23 cellular contexts compared by ENCODE assay signal in genomic region chr1:24048205-24048869, GRCh38.
DNase-seq lines count a peak whose midpoint lies in the region; ATAC-seq and TF ChIP-seq lines count a peak whose summit lies in the region.
"Had no signal": no experiment of that assay in that cellular context is flagged by ENCODE, and none has a peak within 500 bp of the region (broad histone marks: within the 10 kb centered on the region; RNA-seq: fewer than 3 reads in every experiment).

No MANE protein-coding gene starts in this region.

- no peak overlapping the region for H3K4me2 ChIP-seq in IMR-90 (ENCODE audit: low read depth, low read length)
- H3K4me2 ChIP-seq: PC-9 had no signal

- H2AK9ac ChIP-seq in IMR-90 (replicated peaks; ENCODE audit: low read depth, low read length, poor library complexity): no peak overlapping the region

- H3K9me3 ChIP-seq in IMR-90 (ENCODE audit: control insufficient read depth, insufficient read depth, low read length): no peaks in the 10 kb centered on the region
- H3K9me3 ChIP-seq in right atrium auricular region: no peaks in the 10 kb centered on the region
- H3K9me3 ChIP-seq in gastrocnemius medialis: no peaks in the 10 kb centered on the region
- H3K9me3 ChIP-seq: esophagus squamous epithelium, thyroid gland had no signal

- no peak overlapping the region for H3K9ac ChIP-seq in IMR-90 (ENCODE audit: low read depth, low read length)

- no CpG with 5 or more reads among the region's 6 CpGs for WGBS in IMR-90 (ENCODE audit: extremely low coverage in 2 of 2, insufficient read length in 1 of 2), 2 experiments

- TF ChIP-seq CTCF in IMR-90 (conservative IDR thresholded peaks at IDR 0.05; ENCODE audit: low read depth, low read length) (no peak), astrocyte of the spinal cord (IDR thresholded peaks at IDR 0.05; ENCODE audit: low read depth, low read length) (no peak), right atrium auricular region (IDR thresholded peaks at IDR 0.05) (no peak), gastrocnemius medialis (IDR thresholded peaks at IDR 0.05 in 4 of 5, conservative IDR thresholded peaks at IDR 0.05 in 1 of 5) (no peak)

- no peak overlapping the region for H3K18ac ChIP-seq in IMR-90 (ENCODE audit: low read depth, low read length)

- no peak overlapping the region for H3K4ac ChIP-seq in IMR-90 (ENCODE audit: low read depth, low read length)

- H2BK120ac ChIP-seq in IMR-90 (ENCODE audit: low read depth, low read length): no peak overlapping the region

- H3K14ac ChIP-seq in IMR-90 (replicated peaks; ENCODE audit: low read depth, low read length): no peak overlapping the region

- dilution Hi-C loops in IMR-90 (cut with HindIII; ENCODE audit: low sequenced_read_pairs, unreplicated experiment): no loop called here

- TF ChIP-seq RAD21 in IMR-90 (IDR thresholded peaks at IDR 0.05; ENCODE audit: low read length): no peak

- H4K5ac ChIP-seq in IMR-90 (ENCODE audit: low read depth, low read length): no peak overlapping the region

- no peak overlapping the region for H4K91ac ChIP-seq in IMR-90 (ENCODE audit: insufficient read depth, low read depth, low read length)

- H3K4me3 ChIP-seq in IMR-90 (ENCODE audit: insufficient read depth, low read depth, low read length) (no peak overlapping the region), astrocyte of the spinal cord (ENCODE audit: low read depth, low read length) (no peak overlapping the region), right atrium auricular region (no peak overlapping the region), gastrocnemius medialis (no peak overlapping the region)
- H3K4me3 ChIP-seq: esophagus squamous epithelium, PC-9, thyroid gland had no signal

- H3K4me1 ChIP-seq in IMR-90 (ENCODE audit: control insufficient read depth, insufficient read depth, low read length) (peaks cover 5% of the 10 kb centered on the region), right atrium auricular region (peaks cover 0 to 14% of the 10 kb centered on the region in 2 donors), gastrocnemius medialis (peaks cover 0 to 13% of the 10 kb centered on the region in 2 donors)

- no peaks in the 10 kb centered on the region for H3K79me1 ChIP-seq in IMR-90 (ENCODE audit: low read depth in 1 of 2, low read length in 2 of 2)

- intact Hi-C loops in IMR-90 (cut with micrococcal nuclease) (no loop called here), gastrocnemius medialis (cut with DNase I; ENCODE audit: low total_unique reads) (no loop called here)

- no peak overlapping the region for H3K23ac ChIP-seq in IMR-90 (ENCODE audit: low read depth, low read length)

- ATAC-seq in IMR-90 (ENCODE audit: low read depth) (no peak), gastrocnemius medialis (no peak)

- CTCF ChIA-PET in IMR-90 (lab: Yijun Ruan, JAX): no interaction called here

- H2BK15ac ChIP-seq in IMR-90 (ENCODE audit: low read depth, low read length): 0 out of 3 replicates have a peak overlapping the region, but pooled peaks have one; percentile 21

- H3K27ac ChIP-seq in IMR-90 (ENCODE audit: insufficient read depth, low read length) (no peak overlapping the region), right atrium auricular region (no peak overlapping the region), gastrocnemius medialis (no peak overlapping the region)
- H3K27ac ChIP-seq: HL-60, PC-9, thyroid gland had no signal

- no peak overlapping the region for H2AK5ac ChIP-seq in IMR-90 (ENCODE audit: low read depth, low read length)

- H2BK5ac ChIP-seq in IMR-90 (ENCODE audit: low read depth, low read length, poor library complexity, severe bottlenecking): no peak overlapping the region

- TF ChIP-seq POLR2A in IMR-90 (IDR thresholded peaks at IDR 0.05; ENCODE audit: low read depth, low read length): no peak
- no peak for TF ChIP-seq POLR2A in gastrocnemius medialis (IDR thresholded peaks at IDR 0.05)

- peaks cover 20% of the 10 kb centered on the region for H4K20me1 ChIP-seq in IMR-90 (ENCODE audit: insufficient read depth, low read length)

- no peaks in the 10 kb centered on the region for H3K36me3 ChIP-seq in IMR-90 (ENCODE audit: control insufficient read depth, insufficient read depth, low read length)
- H3K36me3 ChIP-seq in right atrium auricular region: no peaks in the 10 kb centered on the region
- no peaks in the 10 kb centered on the region for H3K36me3 ChIP-seq in gastrocnemius medialis
- H3K36me3 ChIP-seq: esophagus squamous epithelium, thyroid gland had no signal

- BruUV-seq in IMR-90 (replicated peaks; lab: Mats Ljungman, UMichigan): no TSS peak

- in situ Hi-C loops in IMR-90 (cut with MboI; ENCODE audit: low sequenced_read_pairs): no loop called here
- in situ Hi-C loops in astrocyte of the spinal cord (cut with HindIII; ENCODE audit: low sequenced_read_pairs): no loop called here
- in situ Hi-C loops in gastrocnemius medialis (cut with MboI; ENCODE audit: low sequenced_read_pairs in 4 of 4): no loop called here

- no peak overlapping the region for H2AFZ ChIP-seq in IMR-90 (replicated peaks; ENCODE audit: low read length, poor library complexity)
- H2AFZ ChIP-seq: PC-9 had no signal

- H4K8ac ChIP-seq in IMR-90 (ENCODE audit: low read depth in 2 of 2, low read length in 2 of 2): no peak overlapping the region

- H3K9me1 ChIP-seq in IMR-90 (ENCODE audit: insufficient read depth, low read length): peaks cover 4% of the 10 kb centered on the region; the same call in 1 of the 2 replicates

- POLR2A ChIA-PET in IMR-90 (lab: Charles Lee; ENCODE audit: unreplicated experiment): no interaction called here

- H3K27me3 ChIP-seq in IMR-90 (ENCODE audit: control insufficient read depth, insufficient read depth, low read length) (no peaks in the 10 kb centered on the region), right atrium auricular region (no peaks in the 10 kb centered on the region), gastrocnemius medialis (no peaks in the 10 kb centered on the region)
- H3K27me3 ChIP-seq: esophagus squamous epithelium, thyroid gland had no signal

- DNase-seq in EL: peak; percentile 29
- DNase-seq in IMR-90: no peak
- DNase-seq in astrocyte of the spinal cord (ENCODE audit: low read depth, low spot score): peak; percentile 18
- DNase-seq in lung microvascular endothelial cell (ENCODE audit: low read depth in 2 of 2): peak; percentile 8 to 57
- DNase-seq in right atrium auricular region (ENCODE audit: low spot score): no peak
- DNase-seq in NCI-H2029 (lab: John Stamatoyannopoulos, UW): no peak
- DNase-seq in gastrocnemius medialis: no peak
- DNase-seq: activated B cell treated with CpG ODN at 0.5 μM for 24 hours; activated CD4-positive, alpha-beta T cell treated with anti-CD3 and anti-CD28 coated beads, Interleukin-2, amount 50 U/mL, for 48 hours; activated naive CD4-positive, alpha-beta T cell; activated T-cell treated with anti-CD3 and anti-CD28 coated beads for 4 hours; amygdala; CD8-positive, alpha-beta memory T cell; effector CD4-positive, alpha-beta T cell; esophagus squamous epithelium; NCI-H146; NCI-H82; stimulated activated CD4-positive, alpha-beta T cell treated with anti-CD3 and anti-CD28 coated beads, Interleukin-2, amount 100 ng/mL, for 24 hours; stimulated activated naive CD4-positive, alpha-beta T cell; T-helper 2 cell; thyroid gland had no signal

- H3K56ac ChIP-seq in IMR-90 (ENCODE audit: extremely low read depth, insufficient read depth, low read length): no peak overlapping the region

- H2BK20ac ChIP-seq in IMR-90 (ENCODE audit: low read depth, low read length): no peak overlapping the region

TF ChIP-seq in IMR-90, 13 proteins besides CTCF, POLR2A, EP300 and RAD21:
- no peak for TF ChIP-seq SMC3 (IDR thresholded peaks at IDR 0.05; ENCODE audit: low read depth, low read length)
- TF ChIP-seq USF2 (IDR thresholded peaks at IDR 0.05; ENCODE audit: low read depth, low read length): no peak
- no peak for TF ChIP-seq NFE2L2 (IDR thresholded peaks at IDR 0.05; ENCODE audit: low read depth, low read length)

Comparison
In these comparisons a context has a peak if more than half of its experiments do, and no peak if none do; other contexts are left out.
1. DNase-seq: peak in EL (single experiment), astrocyte of the spinal cord (single experiment) and lung microvascular endothelial cell (2 of 2); none in IMR-90 (single experiment), right atrium auricular region (single experiment), NCI-H2029 (single experiment) and gastrocnemius medialis (0 of 2).